ENCODE assay signal across 32 cellular contexts in genomic region chr17:51373489-51374194, GRCh38.
DNase-seq lines count a peak whose midpoint lies in the region; ATAC-seq and TF ChIP-seq lines count a peak whose summit lies in the region.
"Had no signal": no experiment of that assay in that cellular context is flagged by ENCODE, and none has a peak within 500 bp of the region (broad histone marks: within the 10 kb centered on the region; RNA-seq: fewer than 3 reads in every experiment).

No MANE protein-coding gene starts in this region.

- no peaks in the 10 kb centered on the region for H3K79me2 ChIP-seq in Loucy (ENCODE audit: insufficient read depth, low read length)

- TF ChIP-seq CTCF in Loucy (conservative IDR thresholded peaks at IDR 0.05; ENCODE audit: low read length) (no peak), dorsolateral prefrontal cortex (IDR thresholded peaks at IDR 0.05 in 54 of 56, conservative IDR thresholded peaks at IDR 0.05 in 2 of 56; ENCODE audit: low read depth in 1 of 56, partially characterized antibody in 56 of 56) (no peak), breast epithelium (IDR thresholded peaks at IDR 0.05) (no peak)

- ATAC-seq in HG03378 (IDR thresholded peaks at IDR 0.05; ENCODE audit: unreplicated experiment) (no peak), GM21423 (IDR thresholded peaks at IDR 0.05; ENCODE audit: unreplicated experiment) (no peak), HG03280 (IDR thresholded peaks at IDR 0.05; ENCODE audit: unreplicated experiment) (no peak)
- ATAC-seq: activated T-helper 17 cell treated with anti-CD3 and anti-CD28 coated beads, Interleukin-2, amount 50 U/mL, for 72 hours; foreskin keratinocyte; mucosa of descending colon; natural killer cell treated with Interleukin-12 subunit alpha and Interleukin-12 subunit beta and Interleukin-15 and Interleukin-18, amount 100 ng/mL, for 72 hours; Panc1; right cardiac atrium; stimulated activated naive CD8-positive, alpha-beta T cell treated with anti-CD3 and anti-CD28 coated beads, Interleukin-15, amount 100 ng/mL, for 72 hours had no signal

- no peaks in the 10 kb centered on the region for H3K9me2 ChIP-seq in Loucy (replicated peaks; ENCODE audit: low read depth, low read length)

- no peaks in the 10 kb centered on the region for H3K9me3 ChIP-seq in Loucy (ENCODE audit: insufficient read depth, low read depth, low read length)
- H3K9me3 ChIP-seq in neuron (ENCODE audit: low read length): no peaks in the 10 kb centered on the region
- H3K9me3 ChIP-seq in breast epithelium: no peaks in the 10 kb centered on the region
- H3K9me3 ChIP-seq: adrenal gland, esophagus squamous epithelium, mucosa of descending colon, spleen, tibial artery, vagina had no signal

- no peak overlapping the region for H3K9ac ChIP-seq in Loucy (ENCODE audit: low read depth, low read length, poor library complexity, severe bottlenecking)

- H3K27me3 ChIP-seq in H7 (ENCODE audit: control insufficient read depth, insufficient read depth, low read length) (no peaks in the 10 kb centered on the region), Loucy (ENCODE audit: insufficient read depth, low read length, poor library complexity, severe bottlenecking) (peaks cover 16% of the 10 kb centered on the region), dorsolateral prefrontal cortex (no peaks in the 10 kb centered on the region), neuron (ENCODE audit: insufficient read depth, low read length) (no peaks in the 10 kb centered on the region), breast epithelium (no peaks in the 10 kb centered on the region)
- H3K27me3 ChIP-seq: adrenal gland, foreskin keratinocyte, tibial artery, vagina had no signal

- no peaks in the 10 kb centered on the region for H3F3A ChIP-seq in Loucy (ENCODE audit: low read depth)

- DNase-seq in H7: peak; percentile 43
- no peak for DNase-seq in dorsolateral prefrontal cortex
- no peak for DNase-seq in breast epithelium (ENCODE audit: low spot score in 2 of 2)
- DNase-seq: activated naive CD4-positive, alpha-beta T cell treated with anti-CD3 and anti-CD28 coated beads, Interleukin-2, amount 10 ng/mL, durations not matched to agents 7 days and 5 days; dermis blood vessel endothelial cell; DMS153; esophagus squamous epithelium; foreskin keratinocyte; head of caudate nucleus; KBM-7; kidney glomerular epithelial cell; mucosa of descending colon; NCI-H1105; NCI-H187; NCI-H2171; NCI-H510A treated with DMSO at 0.1 percent for 48 hours; right cardiac atrium; Right ventricle myocardium superior; spleen; stimulated activated naive CD8-positive, alpha-beta T cell treated with anti-CD3 and anti-CD28 coated beads, Interleukin-15, amount 100 ng/mL, for 72 hours; tibial artery had no signal

- TF ChIP-seq POLR2A in breast epithelium (IDR thresholded peaks at IDR 0.05): no peak

- intact Hi-C loops in dorsolateral prefrontal cortex (cut with DNase I): loop anchor here in 1 of 2 donors (5.0 kb wide), 2 partner anchors 389 to 734 kb away; no protein-coding TSS in a partner anchor
- intact Hi-C loops in breast epithelium (cut with DNase I; ENCODE audit: low total_unique reads): no loop called here

- H3K36me3 ChIP-seq in H7 (replicated peaks; ENCODE audit: control insufficient read depth, insufficient read depth, low read length) (no peaks in the 10 kb centered on the region), Loucy (ENCODE audit: insufficient read depth, low read length) (no peaks in the 10 kb centered on the region), neuron (ENCODE audit: insufficient read depth, low read length) (no peaks in the 10 kb centered on the region), breast epithelium (no peaks in the 10 kb centered on the region)
- H3K36me3 ChIP-seq: adrenal gland, esophagus squamous epithelium, spleen, tibial artery, vagina had no signal

- H4K20me1 ChIP-seq in Loucy (ENCODE audit: insufficient read depth, low read length, poor library complexity, severe bottlenecking): no peaks in the 10 kb centered on the region

- H3K27ac ChIP-seq in dorsolateral prefrontal cortex (peak overlapping the region in 52 of 59 donors; percentile 7 to 99 (median 96)), breast epithelium (no peak overlapping the region)
- H3K27ac ChIP-seq: adrenal gland, esophagus squamous epithelium, foreskin keratinocyte, tibial artery, vagina had no signal

- H2AFZ ChIP-seq in Loucy (ENCODE audit: low read length) (0 out of 2 replicates have a peak overlapping the region, but pooled peaks have one; percentile 79), neuron (ENCODE audit: low read depth, low read length) (peak overlapping the region; percentile 39)

- H3K4me3 ChIP-seq in H7 (ENCODE audit: insufficient read depth, low read depth, low read length) (no peak overlapping the region), Loucy (ENCODE audit: low read length, poor library complexity, severe bottlenecking) (no peak overlapping the region), dorsolateral prefrontal cortex (no peak overlapping the region), neuron (ENCODE audit: low read length) (no peak overlapping the region), breast epithelium (no peak overlapping the region)
- H3K4me3 ChIP-seq: adrenal gland, esophagus squamous epithelium, GM12878, mucosa of descending colon, tibial artery, vagina had no signal

- peaks cover 8% of the 10 kb centered on the region for H3K4me1 ChIP-seq in Loucy (ENCODE audit: insufficient read depth, low read length, poor library complexity, severe bottlenecking)
- H3K4me1 ChIP-seq in neuron (ENCODE audit: insufficient read depth, low read length): peaks cover 3% of the 10 kb centered on the region
- no peaks in the 10 kb centered on the region for H3K4me1 ChIP-seq in breast epithelium
- H3K4me1 ChIP-seq: adrenal gland, esophagus squamous epithelium, foreskin keratinocyte, tibial artery, vagina had no signal

- H3K4me2 ChIP-seq in Loucy (ENCODE audit: low read depth, low read length, poor library complexity, severe bottlenecking): no peak overlapping the region

Comparison
In these comparisons a context has a peak if more than half of its experiments do, and no peak if none do; other contexts are left out.
1. H3K27ac ChIP-seq: peak in dorsolateral prefrontal cortex (52 of 59); none in breast epithelium (0 of 2).